ENCODE assay signal across 23 cellular contexts in the genomic region with DNA sequence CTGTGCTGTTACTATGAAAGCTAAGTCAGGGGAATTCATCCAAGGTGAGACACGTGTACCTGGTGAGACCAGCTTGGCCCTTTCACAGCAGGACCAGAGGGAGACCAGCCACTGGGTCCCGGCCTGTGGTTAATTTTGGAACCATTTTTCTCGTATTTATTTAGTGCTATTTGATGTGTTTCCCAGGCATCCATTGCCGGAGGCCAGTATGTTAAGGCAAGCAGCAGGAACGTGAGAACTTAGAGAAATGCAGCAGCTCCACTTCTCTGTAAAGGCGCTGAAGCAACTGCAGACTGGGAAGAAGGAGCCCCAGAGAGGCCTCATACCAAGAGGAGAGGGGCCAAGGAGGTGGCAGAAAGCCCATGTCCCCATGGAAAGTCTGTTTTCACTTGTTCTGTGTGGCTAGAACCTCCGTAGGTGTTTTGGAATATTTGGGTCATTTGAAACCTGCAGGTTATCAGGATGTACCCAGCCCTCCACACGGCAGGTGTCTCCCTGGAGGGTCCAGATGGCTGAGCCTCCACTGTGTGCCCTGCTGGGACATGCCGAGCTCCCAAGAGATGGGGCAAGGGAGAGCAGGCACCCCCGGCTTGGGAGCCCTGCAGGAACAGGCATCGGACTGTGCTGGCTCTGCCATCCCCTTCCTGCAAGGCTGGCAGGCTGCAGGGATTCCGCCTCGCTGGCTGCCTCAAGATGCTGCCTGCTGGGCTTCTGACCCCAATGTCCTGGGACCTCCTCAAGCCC.
"Had no signal": no experiment of that assay in that cellular context is flagged by ENCODE, and none has a peak within 500 bp of the region (broad histone marks: within the 10 kb centered on the region; RNA-seq: fewer than 3 reads in every experiment).

No MANE protein-coding gene starts in this region.

- H3K27me3 Mint-ChIP-seq: activated CD4-positive, alpha-beta memory T cell treated with anti-CD3 and anti-CD28 coated beads for 36 hours; activated naive CD4-positive, alpha-beta T cell treated with anti-CD3 and anti-CD28 coated beads, Interleukin-2, amount 10 ng/mL, durations not matched to agents 7 days and 5 days; activated naive CD8-positive, alpha-beta T cell treated with anti-CD3 and anti-CD28 coated beads for 36 hours had no signal

- H3K9me3 ChIP-seq: MG63, Peyer's patch, SJSA1 had no signal

- H3K4me1 Mint-ChIP-seq: activated CD4-positive, alpha-beta T cell treated with anti-CD3 and anti-CD28 coated beads, Interleukin-2, amount 10 ng/mL, durations not matched to agents 7 days and 5 days; activated naive CD4-positive, alpha-beta T cell treated with anti-CD3 and anti-CD28 coated beads, Interleukin-2, amount 10 ng/mL, durations not matched to agents 7 days and 5 days; activated naive CD8-positive, alpha-beta T cell treated with anti-CD3 and anti-CD28 coated beads for 36 hours; activated T-helper 17 cell treated with anti-CD3 and anti-CD28 coated beads, Interleukin-2, amount 50 U/mL, for 72 hours had no signal

- H3K4me1 ChIP-seq: Peyer's patch, SJSA1 had no signal

- ATAC-seq: activated T-helper 17 cell treated with anti-CD3 and anti-CD28 coated beads, Interleukin-2, amount 50 U/mL, for 72 hours had no signal

- H3K27me3 ChIP-seq: brain microvascular endothelial cell, cardiac muscle cell, MG63, Peyer's patch had no signal

- H3K27ac ChIP-seq: brain microvascular endothelial cell, cardiac muscle cell, Peyer's patch, SJSA1, VCaP had no signal

- H3K4me3 Mint-ChIP-seq: activated CD4-positive, alpha-beta memory T cell treated with anti-CD3 and anti-CD28 coated beads for 36 hours; activated CD4-positive, alpha-beta T cell treated with anti-CD3 and anti-CD28 coated beads, Interleukin-2, amount 10 ng/mL, durations not matched to agents 7 days and 5 days; activated naive CD4-positive, alpha-beta T cell treated with anti-CD3 and anti-CD28 coated beads, Interleukin-2, amount 10 ng/mL, durations not matched to agents 7 days and 5 days; activated naive CD8-positive, alpha-beta T cell treated with anti-CD3 and anti-CD28 coated beads for 36 hours; activated T-helper 17 cell treated with anti-CD3 and anti-CD28 coated beads, Interleukin-2, amount 50 U/mL, for 72 hours; T-helper 1 cell treated with Interleukin-12 subunit alpha and Interleukin-12 subunit beta and Interleukin-4 antibody, amounts not matched to agents 30 μg/mL and 1 μg/mL, for 36 hours had no signal

- H3K4me3 ChIP-seq: cardiac muscle cell, MG63, Peyer's patch, SJSA1 had no signal

- H3K36me3 ChIP-seq: brain microvascular endothelial cell, cardiac muscle cell, MG63, Peyer's patch, SJSA1 had no signal

- H3K36me3 Mint-ChIP-seq: activated CD4-positive, alpha-beta memory T cell treated with anti-CD3 and anti-CD28 coated beads for 36 hours; activated naive CD4-positive, alpha-beta T cell treated with anti-CD3 and anti-CD28 coated beads, Interleukin-2, amount 10 ng/mL, durations not matched to agents 7 days and 5 days; activated naive CD8-positive, alpha-beta T cell treated with anti-CD3 and anti-CD28 coated beads for 36 hours had no signal

- H3K9me3 Mint-ChIP-seq: activated CD4-positive, alpha-beta memory T cell treated with anti-CD3 and anti-CD28 coated beads for 36 hours; activated CD4-positive, alpha-beta T cell treated with anti-CD3 and anti-CD28 coated beads, Interleukin-2, amount 10 ng/mL, durations not matched to agents 7 days and 5 days; activated naive CD4-positive, alpha-beta T cell treated with anti-CD3 and anti-CD28 coated beads, Interleukin-2, amount 10 ng/mL, durations not matched to agents 7 days and 5 days; activated naive CD8-positive, alpha-beta T cell treated with anti-CD3 and anti-CD28 coated beads for 36 hours; activated T-helper 17 cell treated with anti-CD3 and anti-CD28 coated beads, Interleukin-2, amount 50 U/mL, for 72 hours; T-helper 1 cell treated with Interleukin-12 subunit alpha and Interleukin-12 subunit beta and Interleukin-4 antibody, amounts not matched to agents 30 μg/mL and 1 μg/mL, for 36 hours had no signal

- H3K27ac Mint-ChIP-seq: activated CD4-positive, alpha-beta memory T cell treated with anti-CD3 and anti-CD28 coated beads for 36 hours; activated CD4-positive, alpha-beta T cell treated with anti-CD3 and anti-CD28 coated beads, Interleukin-2, amount 10 ng/mL, durations not matched to agents 7 days and 5 days; activated naive CD4-positive, alpha-beta T cell treated with anti-CD3 and anti-CD28 coated beads, Interleukin-2, amount 10 ng/mL, durations not matched to agents 7 days and 5 days; activated naive CD8-positive, alpha-beta T cell treated with anti-CD3 and anti-CD28 coated beads for 36 hours; activated T-helper 17 cell treated with anti-CD3 and anti-CD28 coated beads, Interleukin-2, amount 50 U/mL, for 72 hours; T-helper 1 cell treated with Interleukin-12 subunit alpha and Interleukin-12 subunit beta and Interleukin-4 antibody, amounts not matched to agents 30 μg/mL and 1 μg/mL, for 36 hours had no signal

- DNase-seq: activated CD4-positive, alpha-beta memory T cell treated with anti-CD3 and anti-CD28 coated beads for 36 hours; activated CD4-positive, alpha-beta T cell treated with anti-CD3 and anti-CD28 coated beads, Interleukin-2, amount 10 ng/mL, durations not matched to agents 7 days and 5 days; activated CD4-positive, CD25-positive, alpha-beta regulatory T cell; activated CD8-positive, alpha-beta memory T cell treated with anti-CD3 and anti-CD28 coated beads for 24 hours; activated gamma-delta T cell treated with Interleukin-2 at 50 U/mL for 16 hours; activated naive CD4-positive, alpha-beta T cell treated with anti-CD3 and anti-CD28 coated beads, Interleukin-2, amount 10 ng/mL, durations not matched to agents 7 days and 5 days; activated naive CD8-positive, alpha-beta T cell treated with anti-CD3 and anti-CD28 coated beads for 36 hours; activated T-cell treated with anti-CD3 and anti-CD28 coated beads, Interleukin-2, amount 50 U/mL, for 48 hours; brain microvascular endothelial cell; MG63; MV-4-11; NCI-H1092 treated with DMSO at 0.1 percent for 48 hours; NCI-H1417 treated with DMSO at 0.1 percent for 48 hours; NCI-H1694; NCI-H2029; NCI-H446; Peyer's patch; SHP77 had no signal
